ENCODE assay signal across 18 cellular contexts in genomic region chr2:237910576-237911362, GRCh38. TPM values are rescaled to one million over a fixed set of nuclear protein-coding genes. Genes with fewer than 3 reads are reported as not detected.
A peak's percentile ranks its signal among the peaks of the same experiment; 100 is the strongest.
DNase-seq lines count a peak whose midpoint lies in the region; ATAC-seq and TF ChIP-seq lines count a peak whose summit lies in the region.
"Had no signal": no experiment of that assay in that cellular context is flagged by ENCODE, and none has a peak within 500 bp of the region (broad histone marks: within the 10 kb centered on the region; RNA-seq: fewer than 3 reads in every experiment).

No MANE protein-coding gene starts in this region.

- H3K27me3 ChIP-seq in ascending aorta (no peaks in the 10 kb centered on the region), neural progenitor cell (no peaks in the 10 kb centered on the region)

- peaks cover 21 to 61% of the 10 kb centered on the region in 2 donors for H3K36me3 ChIP-seq in ascending aorta
- H3K36me3 ChIP-seq in neural progenitor cell: no peaks in the 10 kb centered on the region

- H3K4me1 ChIP-seq in ascending aorta (peaks cover 4 to 6% of the 10 kb centered on the region in 2 donors), neural progenitor cell (no peaks in the 10 kb centered on the region)

- peaks cover 15% of the 10 kb centered on the region for H3K9me3 Mint-ChIP-seq in neural progenitor cell
- peaks cover 4% of the 10 kb centered on the region for H3K9me3 Mint-ChIP-seq in glutamatergic neuron (ENCODE audit: unreplicated experiment)

- no peaks in the 10 kb centered on the region for H3K79me2 ChIP-seq in neural progenitor cell (ENCODE audit: low read depth)

- no peak for ATAC-seq in GM18870 (IDR thresholded peaks at IDR 0.05; ENCODE audit: unreplicated experiment)

- TF ChIP-seq CTCF in ascending aorta (IDR thresholded peaks at IDR 0.05) (no peak), neural progenitor cell (IDR thresholded peaks at IDR 0.05) (no peak), glutamatergic neuron (IDR thresholded peaks at IDR 0.05; ENCODE audit: partially characterized antibody, unreplicated experiment) (no peak)

- H3K36me3 Mint-ChIP-seq in neural progenitor cell: no peaks in the 10 kb centered on the region
- no peaks in the 10 kb centered on the region for H3K36me3 Mint-ChIP-seq in glutamatergic neuron (ENCODE audit: unreplicated experiment)
- H3K36me3 Mint-ChIP-seq: IgD-negative memory B cell had no signal

- H3K9ac ChIP-seq in neural progenitor cell: no peak overlapping the region

- no peaks in the 10 kb centered on the region for H3K4me1 Mint-ChIP-seq in neural progenitor cell
- no peaks in the 10 kb centered on the region for H3K4me1 Mint-ChIP-seq in glutamatergic neuron (ENCODE audit: low read depth, unreplicated experiment)

- H3K4me3 ChIP-seq in ascending aorta: no peak overlapping the region
- H3K4me3 ChIP-seq in neural progenitor cell: no peak overlapping the region

- H3K27me3 Mint-ChIP-seq in neural progenitor cell (ENCODE audit: insufficient read depth, low read depth) (peaks cover 2% of the 10 kb centered on the region), glutamatergic neuron (ENCODE audit: unreplicated experiment) (peaks cover 6% of the 10 kb centered on the region)

- no peak overlapping the region for H3K4me2 ChIP-seq in neural progenitor cell

- intact Hi-C loops in ascending aorta (cut with DNase I): no loop called here
- intact Hi-C loops in posterior vena cava (cut with DNase I): no loop called here

- H3F3A ChIP-seq in neural progenitor cell (ENCODE audit: low read depth): no peaks in the 10 kb centered on the region

- H3K4me3 Mint-ChIP-seq in neural progenitor cell: no peak overlapping the region
- H3K4me3 Mint-ChIP-seq in glutamatergic neuron (ENCODE audit: unreplicated experiment): no peak overlapping the region
- H3K4me3 Mint-ChIP-seq: IgD-negative memory B cell had no signal

- H3K9me3 ChIP-seq in ascending aorta: peaks cover 0 to 9% of the 10 kb centered on the region in 2 donors
- no peaks in the 10 kb centered on the region for H3K9me3 ChIP-seq in neural progenitor cell (ENCODE audit: low read depth)

- H3K27ac Mint-ChIP-seq in neural progenitor cell (peak overlapping the region; percentile 2), glutamatergic neuron (ENCODE audit: unreplicated experiment) (no peak overlapping the region)
- H3K27ac Mint-ChIP-seq: IgD-negative memory B cell had no signal

- H2AFZ ChIP-seq in neural progenitor cell (replicated peaks): no peak overlapping the region

- H3K27ac ChIP-seq in ascending aorta (peak overlapping the region; percentile 75 to 96), neural progenitor cell (no peak overlapping the region)
- H3K27ac ChIP-seq: C4-2B had no signal

- peak; percentile 50 for DNase-seq in activated effector memory CD4-positive, alpha-beta T cell treated with anti-CD3 and anti-CD28 coated beads, Interleukin-2, amount 50 U/mL, for 16 hours
- no peak for DNase-seq in activated effector memory CD4-positive, alpha-beta T cell treated with Interleukin-2 at 50 U/mL for 16 hours
- DNase-seq in ascending aorta (ENCODE audit: low spot score in 2 of 2) (no peak), neural progenitor cell (ENCODE audit: low spot score) (no peak), glutamatergic neuron (no peak), posterior vena cava (ENCODE audit: low spot score) (no peak)
- DNase-seq: DMS 273 treated with DMSO at 0.1 percent for 48 hours, GDM1, Kasumi-1, MM.1S, NCI-H1105, NCI-H1694, NCI-H2107, NCI-H2227 treated with DMSO at 0.1 percent for 48 hours, NCI-H524 had no signal

- no peaks in the 10 kb centered on the region for H4K20me1 ChIP-seq in neural progenitor cell (ENCODE audit: low read depth)

RNA-seq across cellular contexts. Expression of gene RAMP1, which starts 51.3 kb away (rescaled TPM):
- total RNA-seq in ascending aorta (191 TPM), neural progenitor cell (ENCODE audit: low replicate concordance) (not detected in 2 replicates), glutamatergic neuron (ENCODE audit: unreplicated experiment) (7.6 TPM), posterior vena cava (100 to 1,000 TPM; 114 to 116 TPM)

RNA-seq across cellular contexts. Expression of gene UBE2F, which starts 56.0 kb away (rescaled TPM):
- 50.7 TPM for total RNA-seq in ascending aorta
- 50.8 and 77.4 TPM in 2 replicates for total RNA-seq in neural progenitor cell (ENCODE audit: low replicate concordance)
- 43.0 TPM for total RNA-seq in glutamatergic neuron (ENCODE audit: unreplicated experiment)
- total RNA-seq in posterior vena cava: 10 to 100 TPM; 49.5 to 49.9 TPM

Comparison
In these comparisons a context has a peak if more than half of its experiments do, and no peak if none do; other contexts are left out.
1. RNA of gene RAMP1, which starts 51.3 kb away (total RNA-seq): 191 TPM in ascending aorta (single experiment) and 114 to 116 TPM in posterior vena cava; 7.6 TPM in glutamatergic neuron (single experiment) and not detected in neural progenitor cell; every median in the first group is over 10 times any median in the second.